1 cellular context compared by ENCODE assay signal in genomic region chr1:19484338-19484792, GRCh38.
TF ChIP-seq lines count a peak whose summit lies in the region.

No MANE protein-coding gene starts in this region.

TF ChIP-seq in H1, 55 proteins besides CTCF, POLR2A, EP300 and RAD21 (continued from another document):
- 0 out of 2 replicates have a peak, but pooled peaks have one; percentile 6 for TF ChIP-seq USF2 (IDR thresholded peaks at IDR 0.05; ENCODE audit: low read length)
- no peak for TF ChIP-seq JUN (IDR thresholded peaks at IDR 0.05; ENCODE audit: low read depth, low read length)
- TF ChIP-seq TBP (IDR thresholded peaks at IDR 0.05; ENCODE audit: low read depth, low read length) = no peak
